Comparison of ENCODE assay signal across 9 cellular contexts in the genomic region with DNA sequence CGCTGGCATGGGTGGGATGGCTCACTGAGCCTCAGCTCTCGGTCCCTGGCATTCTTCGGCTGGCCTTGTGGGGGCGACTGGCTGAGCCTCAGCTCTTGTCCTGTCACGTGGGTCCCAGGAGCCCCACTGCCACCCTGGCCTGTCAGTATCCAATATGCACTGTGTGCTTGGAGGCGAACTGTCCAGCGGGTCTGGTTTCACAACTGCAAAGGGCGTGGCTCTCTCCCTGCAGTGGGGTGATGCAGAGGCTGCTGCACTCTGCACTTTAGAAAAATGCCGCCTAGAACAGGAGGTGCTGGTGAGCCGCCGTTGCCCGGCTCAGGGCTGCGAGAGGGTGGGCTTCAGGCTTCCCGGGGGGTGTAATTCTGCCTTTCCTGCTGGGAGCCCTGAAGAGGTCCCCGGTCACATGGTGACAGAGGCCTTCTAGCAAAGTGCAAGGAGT. TPM values are rescaled to one million over a fixed set of nuclear protein-coding genes. Genes with fewer than 3 reads are reported as not detected.
DNase-seq lines count a peak whose midpoint lies in the region; ATAC-seq and TF ChIP-seq lines count a peak whose summit lies in the region.
"Had no signal": no experiment of that assay in that cellular context is flagged by ENCODE, and none has a peak within 500 bp of the region (broad histone marks: within the 10 kb centered on the region; RNA-seq: fewer than 3 reads in every experiment).

No MANE protein-coding gene starts in this region.

- no peaks in the 10 kb centered on the region for H3K9me3 Mint-ChIP-seq in CD8-positive, alpha-beta T cell
- H3K9me3 Mint-ChIP-seq: IgD-negative memory B cell had no signal

- peak; percentile 41 for ATAC-seq in CD8-positive, alpha-beta T cell
- ATAC-seq in HG03175 (IDR thresholded peaks at IDR 0.05; ENCODE audit: unreplicated experiment), result no peak
- ATAC-seq in HG02623 (IDR thresholded peaks at IDR 0.05; ENCODE audit: unreplicated experiment), result no peak

- peak overlapping the region; percentile 79 for H3K27ac Mint-ChIP-seq in CD8-positive, alpha-beta T cell
- H3K27ac Mint-ChIP-seq: IgD-negative memory B cell had no signal

- POLR2A ChIA-PET in CD8-positive, alpha-beta T cell (lab: Charles Lee), result interaction anchor here (0.7 kb wide), 1 partner anchor 45 kb away, joined by 3 read pairs; no protein-coding TSS in a partner anchor

- H3K4me3 ChIP-seq in CD8-positive, alpha-beta T cell (ENCODE audit: low read depth, low read length), result peak overlapping the region; percentile 33
- H3K4me3 ChIP-seq in SJCRH30, result peak overlapping the region; percentile 3; the same call in 1 of the 2 replicates

- DNase-seq in CD8-positive, alpha-beta T cell, result peak in 5 of 7 experiments; percentile 8 to 58 (median 28)
- peak; percentile 45 for DNase-seq in HK-2 (ENCODE audit: unreplicated experiment)
- DNase-seq in SJCRH30, result peak; percentile 86 to 89
- peak; percentile 18 to 31 for DNase-seq in erythroblast (lab: John Stamatoyannopoulos, UW)
- DNase-seq in pons (ENCODE audit: low spot score), result peak; percentile 47
- DNase-seq in NCI-H128 (lab: John Stamatoyannopoulos, UW; ENCODE audit: unreplicated experiment), result no peak

- TF ChIP-seq CTCF in CD8-positive, alpha-beta T cell (IDR thresholded peaks at IDR 0.05), result peak; percentile 25

- peaks cover 17% of the 10 kb centered on the region for H3K27me3 Mint-ChIP-seq in CD8-positive, alpha-beta T cell (ENCODE audit: low read depth)

- H3K27me3 ChIP-seq in CD8-positive, alpha-beta T cell (ENCODE audit: insufficient read depth, low read length), result peaks cover 10% of the 10 kb centered on the region
- no peaks in the 10 kb centered on the region for H3K27me3 ChIP-seq in SJCRH30

- H3K4me1 ChIP-seq in CD8-positive, alpha-beta T cell (ENCODE audit: insufficient read depth, low read length), result peaks cover 24% of the 10 kb centered on the region
- H3K4me1 ChIP-seq in SJCRH30, result peaks cover 7% of the 10 kb centered on the region; the same call in 1 of the 2 replicates

- H3K4me3 Mint-ChIP-seq in CD8-positive, alpha-beta T cell, result peak overlapping the region; percentile 64

- H3K9me3 ChIP-seq in CD8-positive, alpha-beta T cell (ENCODE audit: low read length), result no peaks in the 10 kb centered on the region
- H3K9me3 ChIP-seq in SJCRH30 (replicated peaks), result no peaks in the 10 kb centered on the region

- intact Hi-C loops in CD8-positive, alpha-beta T cell (cut with DNase I, micrococcal nuclease), result loop anchor here in 1 of 2 experiments (2.0 kb wide), 1 partner anchor 17 kb away; the partner anchor contains the start of gene TMEM255B

- H3K36me3 Mint-ChIP-seq in CD8-positive, alpha-beta T cell, result no peaks in the 10 kb centered on the region
- H3K36me3 Mint-ChIP-seq: IgD-negative memory B cell had no signal

- CTCF ChIA-PET in CD8-positive, alpha-beta T cell (lab: Charles Lee), result no interaction called here

- H3K36me3 ChIP-seq in CD8-positive, alpha-beta T cell (ENCODE audit: insufficient read depth, low read length), result no peaks in the 10 kb centered on the region
- no peaks in the 10 kb centered on the region for H3K36me3 ChIP-seq in SJCRH30

- H3K4me1 Mint-ChIP-seq in CD8-positive, alpha-beta T cell (ENCODE audit: low read depth), result peaks cover 25% of the 10 kb centered on the region

- no peak overlapping the region for H3K27ac ChIP-seq in CD8-positive, alpha-beta T cell (ENCODE audit: low read depth, low read length)
- no peak overlapping the region for H3K27ac ChIP-seq in SJCRH30

- no peak for TF ChIP-seq POLR2A in erythroblast (IDR thresholded peaks at IDR 0.05; ENCODE audit: low read length)

RNA-seq across cellular contexts. Expression of gene TMEM255B, which starts 17.0 kb away (rescaled TPM):
- under 1 TPM; 0.60 to 0.83 TPM for total RNA-seq in CD8-positive, alpha-beta T cell
- total RNA-seq in SJCRH30 (2014; rRNA removed; shearing (Covaris generic)), result not detected in 2 replicates
